8 cellular contexts compared by ENCODE assay signal in genomic region chr20:44990425-44990824, GRCh38. TPM values are rescaled to one million over a fixed set of nuclear protein-coding genes. Genes with fewer than 3 reads are reported as not detected.
A peak's percentile ranks its signal among the peaks of the same experiment; 100 is the strongest.
DNase-seq lines count a peak whose midpoint lies in the region; ATAC-seq, FAIRE-seq and TF ChIP-seq lines count a peak whose summit lies in the region.

No MANE protein-coding gene starts in this region.

- H3K27ac Mint-ChIP-seq in endothelial cell (ENCODE audit: unreplicated experiment) = no peak overlapping the region

- H3K4me1 Mint-ChIP-seq in endothelial cell (ENCODE audit: unreplicated experiment) = peaks cover 4% of the 10 kb centered on the region

- no peak for TF ChIP-seq POLR2A in Peyer's patch (IDR thresholded peaks at IDR 0.05)

- H3K27me3 ChIP-seq in Peyer's patch = no peaks in the 10 kb centered on the region
- H3K27me3 ChIP-seq in dorsolateral prefrontal cortex = no peaks in the 10 kb centered on the region
- no peaks in the 10 kb centered on the region for H3K27me3 ChIP-seq in small intestine (ENCODE audit: control insufficient read depth in 2 of 2, insufficient read depth in 2 of 2, low read length in 2 of 2)

- H3K4me1 ChIP-seq in Peyer's patch (peaks cover 0 to 15% (median 4%) of the 10 kb centered on the region in 4 donors), small intestine (ENCODE audit: control insufficient read depth in 2 of 2, insufficient read depth in 1 of 2, low read depth in 1 of 2, low read length in 1 of 2) (no peaks in the 10 kb centered on the region)

- H3K4me3 ChIP-seq in Peyer's patch (peak overlapping the region in 1 of 4 donors; percentile 5), dorsolateral prefrontal cortex (peak overlapping the region in 28 of 59 donors; percentile 0 to 47 (median 19)), small intestine (ENCODE audit: low read depth in 1 of 2, low read length in 2 of 2) (no peak overlapping the region)

- no peak for FAIRE-seq in small intestine (lab: Jason Lieb, UNC)

- peaks cover 5% of the 10 kb centered on the region for H3K36me3 Mint-ChIP-seq in endothelial cell (ENCODE audit: low read depth, unreplicated experiment)

- peaks cover 0 to 36% (median 0%) of the 10 kb centered on the region in 3 donors for H3K36me3 ChIP-seq in Peyer's patch
- peaks cover 0 to 7% of the 10 kb centered on the region in 2 donors for H3K36me3 ChIP-seq in small intestine (ENCODE audit: control insufficient read depth in 2 of 2, insufficient read depth in 2 of 2, low read length in 2 of 2)

- no peaks in the 10 kb centered on the region for H3K27me3 Mint-ChIP-seq in endothelial cell (ENCODE audit: unreplicated experiment)

- H3K9me3 Mint-ChIP-seq in endothelial cell (ENCODE audit: unreplicated experiment) = no peaks in the 10 kb centered on the region

- H3K4me3 Mint-ChIP-seq in endothelial cell (ENCODE audit: unreplicated experiment) = no peak overlapping the region

- 60 to 86% (median 73%) methylated on average over 3 of the region's 3 CpGs for WGBS in small intestine, 3 donors

- no peak for TF ChIP-seq CTCF in Peyer's patch (IDR thresholded peaks at IDR 0.05)
- TF ChIP-seq CTCF in dorsolateral prefrontal cortex (IDR thresholded peaks at IDR 0.05 in 54 of 56, conservative IDR thresholded peaks at IDR 0.05 in 2 of 56; ENCODE audit: low read depth in 1 of 56, partially characterized antibody in 56 of 56) = no peak
- no peak for TF ChIP-seq CTCF in endothelial cell (IDR thresholded peaks at IDR 0.05; ENCODE audit: unreplicated experiment)

- DNase-seq in ELR (ENCODE audit: low read depth) (peak; percentile 33), Peyer's patch (peak in 1 of 3 donors; percentile 32), dorsolateral prefrontal cortex (no peak), small intestine (no peak), superior temporal gyrus (ENCODE audit: extremely low spot score) (no peak), NCI-H446 (lab: John Stamatoyannopoulos, UW) (no peak), endothelial cell (ENCODE audit: low spot score) (no peak)

- H3K27ac ChIP-seq in Peyer's patch (peak overlapping the region; percentile 1 to 65 (median 22)), dorsolateral prefrontal cortex (peak overlapping the region in 40 of 59 donors; percentile 4 to 83 (median 44)), small intestine (ENCODE audit: low read depth in 1 of 2, low read length in 1 of 2) (peak overlapping the region; percentile 32 to 51)

- H3K9me3 ChIP-seq in Peyer's patch = no peaks in the 10 kb centered on the region
- no peaks in the 10 kb centered on the region for H3K9me3 ChIP-seq in small intestine (ENCODE audit: control insufficient read depth, low read depth)

- intact Hi-C loops in dorsolateral prefrontal cortex (cut with DNase I) = no loop called here

- ATAC-seq in GM21390 (IDR thresholded peaks at IDR 0.05; ENCODE audit: unreplicated experiment) = no peak

RNA-seq across cellular contexts. Expression of gene STK4, which starts 24.1 kb away (rescaled TPM):
- total RNA-seq in Peyer's patch = 100 to 1,000 TPM in 1 of 4 donors, 10 to 100 TPM in 3; 27.7 to 128 (median 42.9) TPM
- 10 to 100 TPM; 31.0 to 66.4 (median 42.5) TPM for total RNA-seq in dorsolateral prefrontal cortex
- 1 to 10 TPM; 6.9 to 9.7 (median 8.1) TPM for polyA plus RNA-seq in small intestine
- total RNA-seq in endothelial cell (ENCODE audit: unreplicated experiment) = 34.1 TPM

RNA-seq across cellular contexts. Expression of gene TOMM34, which starts 30.2 kb away (rescaled TPM):
- 10 to 100 TPM in 3 of 4 donors, 1 to 10 TPM in 1; 8.4 to 19.0 (median 12.2) TPM for total RNA-seq in Peyer's patch
- total RNA-seq in dorsolateral prefrontal cortex = 10 to 100 TPM; 17.1 to 62.7 (median 39.9) TPM
- 10 to 100 TPM in 2 of 3 donors, 1 to 10 TPM in 1; 9.6 to 34.1 (median 13.5) TPM for polyA plus RNA-seq in small intestine
- total RNA-seq in endothelial cell (ENCODE audit: unreplicated experiment) = 46.2 TPM
